In genomic region chr2:8134105-8134903, GRCh38 we compare ENCODE assay signal across 16 cellular contexts.
DNase-seq lines count a peak whose midpoint lies in the region; ATAC-seq and TF ChIP-seq lines count a peak whose summit lies in the region.
"Had no signal": no experiment of that assay in that cellular context is flagged by ENCODE, and none has a peak within 500 bp of the region (broad histone marks: within the 10 kb centered on the region; RNA-seq: fewer than 3 reads in every experiment).

No MANE protein-coding gene starts in this region.

- H3K36me3 ChIP-seq in aorta (ENCODE audit: control insufficient read depth in 1 of 2, insufficient read depth in 2 of 2, low read length in 1 of 2): no peaks in the 10 kb centered on the region
- H3K36me3 ChIP-seq in naive thymus-derived CD4-positive, alpha-beta T cell (ENCODE audit: control insufficient read depth in 2 of 3, insufficient read depth in 3 of 3, low read length in 3 of 3): no peaks in the 10 kb centered on the region
- H3K36me3 ChIP-seq: MG63, SJSA1 had no signal

- peak overlapping the region in 2 of 3 experiments; percentile 17 to 38 for H3K4me3 Mint-ChIP-seq in nephron
- H3K4me3 Mint-ChIP-seq in naive thymus-derived CD4-positive, alpha-beta T cell: no peak overlapping the region
- H3K4me3 Mint-ChIP-seq in WTC11: no peak overlapping the region
- no peak overlapping the region for H3K4me3 Mint-ChIP-seq in naive thymus-derived CD8-positive, alpha-beta T cell

- TF ChIP-seq CTCF in C4-2B (conservative IDR thresholded peaks at IDR 0.05) (no peak), nephron (IDR thresholded peaks at IDR 0.05; ENCODE audit: unreplicated experiment in 3 of 3) (no peak), WTC11 (IDR thresholded peaks at IDR 0.05) (no peak)

- H3K9me3 Mint-ChIP-seq in nephron: peaks cover 7% of the 10 kb centered on the region
- peaks cover 0 to 10% (median 0%) of the 10 kb centered on the region in 11 donors for H3K9me3 Mint-ChIP-seq in naive thymus-derived CD4-positive, alpha-beta T cell
- H3K9me3 Mint-ChIP-seq in WTC11: no peaks in the 10 kb centered on the region
- peaks cover 0 to 3% (median 0%) of the 10 kb centered on the region in 9 donors for H3K9me3 Mint-ChIP-seq in naive thymus-derived CD8-positive, alpha-beta T cell

- H3K9me3 ChIP-seq in aorta (ENCODE audit: control insufficient read depth, low read length): no peaks in the 10 kb centered on the region
- H3K9me3 ChIP-seq in naive thymus-derived CD4-positive, alpha-beta T cell (ENCODE audit: control insufficient read depth in 2 of 3, low read length in 3 of 3): no peaks in the 10 kb centered on the region
- H3K9me3 ChIP-seq: MG63, SJSA1 had no signal

- no peaks in the 10 kb centered on the region for H3K36me3 Mint-ChIP-seq in nephron (ENCODE audit: low read depth)
- H3K36me3 Mint-ChIP-seq in naive thymus-derived CD4-positive, alpha-beta T cell: peaks cover 0 to 7% (median 0%) of the 10 kb centered on the region in 5 donors
- H3K36me3 Mint-ChIP-seq in WTC11: no peaks in the 10 kb centered on the region; the same call in 1 of the 2 replicates
- no peaks in the 10 kb centered on the region for H3K36me3 Mint-ChIP-seq in naive thymus-derived CD8-positive, alpha-beta T cell

- peaks cover 39% of the 10 kb centered on the region for H3K4me1 Mint-ChIP-seq in nephron
- H3K4me1 Mint-ChIP-seq in naive thymus-derived CD4-positive, alpha-beta T cell: peaks cover 0 to 8% (median 0%) of the 10 kb centered on the region in 7 donors
- peaks cover 22% of the 10 kb centered on the region for H3K4me1 Mint-ChIP-seq in WTC11
- H3K4me1 Mint-ChIP-seq in naive thymus-derived CD8-positive, alpha-beta T cell: peaks cover 0 to 17% (median 0%) of the 10 kb centered on the region in 4 donors

- no peaks in the 10 kb centered on the region for H3K27me3 ChIP-seq in aorta (ENCODE audit: control insufficient read depth in 1 of 2, insufficient read depth in 2 of 2, low read length in 1 of 2)
- H3K27me3 ChIP-seq in naive thymus-derived CD4-positive, alpha-beta T cell (ENCODE audit: control insufficient read depth in 2 of 2, insufficient read depth in 2 of 2, low read length in 2 of 2): no peaks in the 10 kb centered on the region
- H3K27me3 ChIP-seq: MG63, SJSA1 had no signal

- H3K27me3 Mint-ChIP-seq in nephron (ENCODE audit: low read depth): peaks cover 9% of the 10 kb centered on the region
- H3K27me3 Mint-ChIP-seq in naive thymus-derived CD4-positive, alpha-beta T cell: peaks cover 0 to 4% (median 0%) of the 10 kb centered on the region in 5 donors
- H3K27me3 Mint-ChIP-seq in WTC11 (ENCODE audit: low read depth): no peaks in the 10 kb centered on the region; the same call in 1 of the 2 replicates
- H3K27me3 Mint-ChIP-seq in naive thymus-derived CD8-positive, alpha-beta T cell: no peaks in the 10 kb centered on the region

- ATAC-seq in aorta (ENCODE audit: low FRiP score) (no peak), WTC11 (no peak)
- no peak for ATAC-seq in naive thymus-derived CD4-positive, alpha-beta T cell
- no peak for ATAC-seq in naive thymus-derived CD8-positive, alpha-beta T cell

- H3K27ac ChIP-seq in C4-2B (peak overlapping the region; percentile 66), aorta (ENCODE audit: low read depth in 1 of 2, low read length in 2 of 2) (no peak overlapping the region)
- H3K27ac ChIP-seq in naive thymus-derived CD4-positive, alpha-beta T cell (ENCODE audit: low read depth, low read length): no peak overlapping the region
- H3K27ac ChIP-seq: SJSA1 had no signal

- CTCF ChIA-PET in naive thymus-derived CD4-positive, alpha-beta T cell (lab: Charles Lee): no interaction called here
- CTCF ChIA-PET in WTC11 (lab: Charles Lee): interaction anchor here (0.7 kb wide), 1 partner anchor 577 kb away, joined by 3 read pairs; no protein-coding TSS in a partner anchor

- H3K27ac Mint-ChIP-seq in nephron (peak overlapping the region; percentile 93 to 98 (median 96)), WTC11 (no peak overlapping the region)
- H3K27ac Mint-ChIP-seq in naive thymus-derived CD4-positive, alpha-beta T cell: no peak overlapping the region
- H3K27ac Mint-ChIP-seq in naive thymus-derived CD8-positive, alpha-beta T cell: peak overlapping the region in 1 of 10 donors; percentile 50

- peaks cover 0 to under 1% of the 10 kb centered on the region in 2 donors for H3K4me1 ChIP-seq in aorta (ENCODE audit: control insufficient read depth in 1 of 2, insufficient read depth in 2 of 2, low read length in 2 of 2)
- no peaks in the 10 kb centered on the region for H3K4me1 ChIP-seq in naive thymus-derived CD4-positive, alpha-beta T cell (ENCODE audit: control insufficient read depth in 2 of 2, insufficient read depth in 2 of 2, low read length in 2 of 2)
- H3K4me1 ChIP-seq: SJSA1 had no signal

- 87 to 91% methylated on average over 16 of the region's 16 CpGs for WGBS in aorta, 2 donors

- POLR2A ChIA-PET in naive thymus-derived CD4-positive, alpha-beta T cell (lab: Charles Lee): no interaction called here
- POLR2A ChIA-PET in WTC11 (lab: Charles Lee): no interaction called here
- POLR2A ChIA-PET in naive thymus-derived CD8-positive, alpha-beta T cell (lab: Charles Lee): no interaction called here

- DNase-seq in NCI-H1092 (lab: John Stamatoyannopoulos, UW) (peak; percentile 21), SHP77 (lab: John Stamatoyannopoulos, UW) (peak; percentile 90), aorta (no peak), WTC11 (ENCODE audit: low spot score) (no peak)
- no peak for DNase-seq in naive thymus-derived CD4-positive, alpha-beta T cell
- no peak for DNase-seq in naive thymus-derived CD8-positive, alpha-beta T cell
- DNase-seq: activated naive CD4-positive, alpha-beta T cell treated with anti-CD3 and anti-CD28 coated beads, Interleukin-2, amount 50 U/mL, for 16 hours; DMS79; mammary epithelial cell; MG63; NCI-H524 treated with DMSO at 0.1 percent for 48 hours; stimulated activated CD4-positive, alpha-beta T cell treated with anti-CD3 and anti-CD28 coated beads, Interleukin-1b, Interleukin-23, amount 100 ng/mL, for 48 hours; stimulated activated CD8-positive, alpha-beta memory T cell treated with anti-CD3 and anti-CD28 coated beads, Interleukin-4, amount 100 ng/mL, for 48 hours had no signal

- intact Hi-C loops in aorta (cut with DNase I): no loop called here
- intact Hi-C loops in naive thymus-derived CD4-positive, alpha-beta T cell (cut with micrococcal nuclease): no loop called here

- H3K4me3 ChIP-seq in aorta (ENCODE audit: low read length in 2 of 2): no peak overlapping the region
- no peak overlapping the region for H3K4me3 ChIP-seq in naive thymus-derived CD4-positive, alpha-beta T cell (ENCODE audit: low read length)
- H3K4me3 ChIP-seq: MG63, SJSA1 had no signal

TF ChIP-seq in WTC11, 78 proteins besides CTCF, POLR2A, EP300 and RAD21 (continues in another document):
- TF ChIP-seq E2F1 (CRISPR knock-in tag; IDR thresholded peaks at IDR 0.05) (no peak), CDX4 (CRISPR knock-in tag; IDR thresholded peaks at IDR 0.05; ENCODE audit: borderline replicate concordance) (no peak), FOXK1 (CRISPR knock-in tag; IDR thresholded peaks at IDR 0.05) (no peak), TEAD4 (CRISPR knock-in tag; IDR thresholded peaks at IDR 0.05) (no peak), EMX1 (CRISPR knock-in tag; IDR thresholded peaks at IDR 0.05) (no peak), FOXJ3 (CRISPR knock-in tag; IDR thresholded peaks at IDR 0.05; ENCODE audit: borderline replicate concordance) (no peak), ATF1 (CRISPR knock-in tag; IDR thresholded peaks at IDR 0.05) (no peak), ZNF281 (CRISPR knock-in tag; IDR thresholded peaks at IDR 0.05) (no peak)

Comparison
In these comparisons a context has a peak if more than half of its experiments do, and no peak if none do; other contexts are left out.
1. DNase-seq: peak in NCI-H1092 (single experiment) and SHP77 (2 of 2); none in aorta (0 of 2), naive thymus-derived CD4-positive, alpha-beta T cell (0 of 9), WTC11 (single experiment) and naive thymus-derived CD8-positive, alpha-beta T cell (0 of 10).
2. H3K27ac Mint-ChIP-seq: peak in nephron (3 of 3); none in naive thymus-derived CD4-positive, alpha-beta T cell (0 of 9) and WTC11 (single experiment).
3. H3K4me3 Mint-ChIP-seq: peak in nephron (2 of 3); none in naive thymus-derived CD4-positive, alpha-beta T cell (0 of 10), WTC11 (single experiment) and naive thymus-derived CD8-positive, alpha-beta T cell (0 of 10).